ENCODE assay signal across 24 cellular contexts in the genomic region with DNA sequence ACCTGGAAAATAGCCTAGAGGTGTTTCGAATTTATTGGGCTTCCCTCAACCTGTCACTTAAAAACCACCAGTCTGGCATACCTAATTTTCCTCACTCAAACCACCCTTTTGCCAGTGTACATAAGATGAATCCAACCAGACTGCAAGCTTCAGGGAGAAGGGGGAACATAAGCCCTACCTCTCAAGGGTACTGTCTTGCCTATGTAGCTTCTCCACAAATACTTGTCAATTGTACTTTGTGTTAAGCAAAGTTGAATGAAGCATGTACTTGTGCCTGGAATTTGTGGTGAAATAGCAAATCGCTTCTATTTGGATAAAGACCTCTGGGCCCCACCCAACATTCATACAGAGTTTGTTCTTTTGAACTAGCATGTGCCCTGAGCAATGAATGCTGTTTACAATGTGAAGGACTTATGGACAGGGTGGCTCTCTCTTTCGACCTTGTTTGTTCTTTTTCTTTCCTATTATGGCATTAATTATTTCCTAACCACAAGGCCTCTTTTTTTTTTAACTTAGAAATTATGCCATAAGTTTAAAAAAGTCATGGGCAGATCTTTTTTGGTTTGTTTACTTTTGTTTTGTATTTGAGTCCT.
"Had no signal": no experiment of that assay in that cellular context is flagged by ENCODE, and none has a peak within 500 bp of the region (broad histone marks: within the 10 kb centered on the region; RNA-seq: fewer than 3 reads in every experiment).

No MANE protein-coding gene starts in this region.

- H3K36me3 Mint-ChIP-seq: activated naive CD4-positive, alpha-beta T cell treated with anti-CD3 and anti-CD28 coated beads, Interleukin-2, amount 50 U/mL, for 24 hours; naive B cell had no signal

- H3K4me3 Mint-ChIP-seq: activated naive CD4-positive, alpha-beta T cell treated with anti-CD3 and anti-CD28 coated beads, Interleukin-2, amount 50 U/mL, for 24 hours; activated T-cell treated with anti-CD3 and anti-CD28 coated beads, Interleukin-2, amount 50 U/mL, for 72 hours; effector memory CD8-positive, alpha-beta T cell; naive B cell; neural crest cell; stimulated activated naive CD8-positive, alpha-beta T cell treated with anti-CD3 and anti-CD28 coated beads, Interleukin-15, amount 100 ng/mL, for 72 hours had no signal

- H3K36me3 ChIP-seq: adrenal gland, gastrocnemius medialis, heart left ventricle, prostate gland, upper lobe of left lung, WERI-Rb-1 had no signal

- H3K27me3 ChIP-seq: adrenal gland, gastrocnemius medialis, heart left ventricle, testis, upper lobe of left lung had no signal

- H3K4me1 ChIP-seq: gastrocnemius medialis, prostate gland, upper lobe of left lung had no signal

- DNase-seq: activated CD4-positive, alpha-beta T cell treated with anti-CD3 and anti-CD28 coated beads for 1 hour; activated CD8-positive, alpha-beta memory T cell treated with anti-CD3 and anti-CD28 coated beads for 24 hours; activated CD8-positive, alpha-beta memory T cell treated with anti-CD3 and anti-CD28 coated beads, Interleukin-2, amount 50 U/mL, for 48 hours; activated effector memory CD4-positive, alpha-beta T cell treated with anti-CD3 and anti-CD28 coated beads, Interleukin-2, amount 50 U/mL, for 16 hours; activated T-cell treated with anti-CD3 and anti-CD28 coated beads, Interleukin-2, amount 50 U/mL, for 72 hours; adrenal gland; effector memory CD8-positive, alpha-beta T cell; heart left ventricle; left ventricle myocardium superior; mesenchymal stem cell; mucosa of descending colon; naive B cell; right cardiac atrium; small intestine; stimulated activated CD4-positive, alpha-beta T cell treated with anti-CD3 and anti-CD28 coated beads, Interleukin-15, amount 100 ng/mL, for 24 hours; stimulated activated CD4-positive, alpha-beta T cell treated with anti-CD3 and anti-CD28 coated beads, Interleukin-2, amount 100 ng/mL, for 48 hours; stimulated activated naive CD8-positive, alpha-beta T cell treated with anti-CD3 and anti-CD28 coated beads, Interleukin-15, amount 100 ng/mL, for 72 hours; testis; WERI-Rb-1 had no signal

- H3K27ac Mint-ChIP-seq: activated naive CD4-positive, alpha-beta T cell treated with anti-CD3 and anti-CD28 coated beads, Interleukin-2, amount 50 U/mL, for 24 hours; activated T-cell treated with anti-CD3 and anti-CD28 coated beads, Interleukin-2, amount 50 U/mL, for 72 hours; effector memory CD8-positive, alpha-beta T cell; stimulated activated naive CD8-positive, alpha-beta T cell treated with anti-CD3 and anti-CD28 coated beads, Interleukin-15, amount 100 ng/mL, for 72 hours had no signal

- H3K9me3 ChIP-seq: adrenal gland, gastrocnemius medialis, heart left ventricle, mucosa of descending colon, prostate gland, testis, upper lobe of left lung had no signal

- H3K27me3 Mint-ChIP-seq: activated naive CD4-positive, alpha-beta T cell treated with anti-CD3 and anti-CD28 coated beads, Interleukin-2, amount 50 U/mL, for 24 hours; effector memory CD8-positive, alpha-beta T cell; stimulated activated naive CD8-positive, alpha-beta T cell treated with anti-CD3 and anti-CD28 coated beads, Interleukin-15, amount 100 ng/mL, for 72 hours had no signal

- H3K27ac ChIP-seq: adrenal gland, gastrocnemius medialis, heart left ventricle, prostate gland, testis, upper lobe of left lung, WERI-Rb-1 had no signal

- ATAC-seq: activated T-cell treated with anti-CD3 and anti-CD28 coated beads, Interleukin-2, amount 50 U/mL, for 72 hours; effector memory CD8-positive, alpha-beta T cell; gastrocnemius medialis; heart left ventricle; left ventricle myocardium superior; mucosa of descending colon; right cardiac atrium; stimulated activated naive CD8-positive, alpha-beta T cell treated with anti-CD3 and anti-CD28 coated beads, Interleukin-15, amount 100 ng/mL, for 72 hours had no signal

- H3K9me3 Mint-ChIP-seq: activated naive CD4-positive, alpha-beta T cell treated with anti-CD3 and anti-CD28 coated beads, Interleukin-2, amount 50 U/mL, for 24 hours; activated T-cell treated with anti-CD3 and anti-CD28 coated beads, Interleukin-2, amount 50 U/mL, for 72 hours; effector memory CD8-positive, alpha-beta T cell; naive B cell; neural crest cell; stimulated activated naive CD8-positive, alpha-beta T cell treated with anti-CD3 and anti-CD28 coated beads, Interleukin-15, amount 100 ng/mL, for 72 hours had no signal

- H3K4me3 ChIP-seq: adrenal gland, gastrocnemius medialis, heart left ventricle, mucosa of descending colon, prostate gland, testis, upper lobe of left lung had no signal
